Comparison of ENCODE assay signal across 8 cellular contexts in the genomic region with DNA sequence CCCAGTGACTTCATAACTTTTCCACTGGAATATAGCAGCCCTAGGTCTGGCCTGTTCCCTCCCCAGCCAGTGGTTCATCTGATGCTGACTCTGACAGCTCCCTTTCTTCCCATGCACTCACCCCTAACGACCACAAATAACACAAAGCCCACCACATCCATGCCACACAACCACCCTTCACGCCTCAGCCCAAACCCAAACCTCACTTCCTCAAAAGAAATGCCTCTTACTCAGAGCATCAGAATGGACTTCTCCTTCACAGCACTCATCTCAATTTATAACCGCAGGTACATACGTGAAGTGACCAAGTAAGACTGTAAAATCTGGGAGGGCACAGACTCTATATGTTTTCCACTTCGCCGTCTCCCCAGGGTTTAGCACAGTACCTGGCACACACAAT. TPM values are rescaled to one million over a fixed set of nuclear protein-coding genes. Genes with fewer than 3 reads are reported as not detected.
DNase-seq lines count a peak whose midpoint lies in the region; ATAC-seq, FAIRE-seq and TF ChIP-seq lines count a peak whose summit lies in the region.

No MANE protein-coding gene starts in this region.

- H3K36me3 ChIP-seq in DND-41 (ENCODE audit: insufficient read depth, low read length), result peaks cover 28% of the 10 kb centered on the region
- H3K36me3 ChIP-seq in astrocyte (ENCODE audit: insufficient read depth, low read length), result peaks cover 17% of the 10 kb centered on the region
- peaks cover 11 to 26% of the 10 kb centered on the region in 2 experiments for H3K36me3 ChIP-seq in mesenchymal stem cell (ENCODE audit: control insufficient read depth in 1 of 2, insufficient read depth in 2 of 2, low read depth in 1 of 2, low read length in 2 of 2)
- no peaks in the 10 kb centered on the region for H3K36me3 ChIP-seq in urinary bladder (ENCODE audit: insufficient read depth)

- H3K27ac ChIP-seq in DND-41 (ENCODE audit: low read length) (peak overlapping the region; percentile 42), astrocyte (ENCODE audit: low read depth, low read length) (peak overlapping the region; percentile 91), mesenchymal stem cell (ENCODE audit: low read length, poor library complexity, severe bottlenecking) (no peak overlapping the region), urinary bladder (ENCODE audit: low read depth) (no peak overlapping the region)

- H3K79me2 ChIP-seq in DND-41 (ENCODE audit: insufficient read depth, low read length) (peaks cover 34% of the 10 kb centered on the region), astrocyte (ENCODE audit: insufficient read depth, low read length) (peaks cover 30% of the 10 kb centered on the region)

- H3K23ac ChIP-seq in mesenchymal stem cell (ENCODE audit: low read length in 2 of 2), result no peak overlapping the region

- H3K9me3 ChIP-seq in DND-41 (ENCODE audit: insufficient read depth, low read length, severe bottlenecking) (no peaks in the 10 kb centered on the region), astrocyte (ENCODE audit: insufficient read depth, low read depth, low read length) (no peaks in the 10 kb centered on the region), mesenchymal stem cell (ENCODE audit: control insufficient read depth, low read length) (no peaks in the 10 kb centered on the region)

- peaks cover 21% of the 10 kb centered on the region for H3K79me1 ChIP-seq in mesenchymal stem cell (replicated peaks; ENCODE audit: low read length, poor library complexity, severe bottlenecking)

- TF ChIP-seq CTCF in DND-41 (IDR thresholded peaks at IDR 0.05; ENCODE audit: borderline replicate concordance, extremely low read depth, low read length, poor library complexity, severe bottlenecking), result no peak
- TF ChIP-seq CTCF in astrocyte (IDR thresholded peaks at IDR 0.05; ENCODE audit: insufficient read depth, low read depth, low read length), result no peak

- peak overlapping the region; percentile 93 for H3K4me3 Mint-ChIP-seq in astrocyte (ENCODE audit: unreplicated experiment)

- H2AFZ ChIP-seq in DND-41 (ENCODE audit: low read depth, low read length) (0 out of 2 replicates have a peak overlapping the region, but pooled peaks have one; percentile 80), astrocyte (ENCODE audit: low read depth, low read length) (no peak overlapping the region), mesenchymal stem cell (ENCODE audit: low read depth, low read length) (no peak overlapping the region)

- no peak for ATAC-seq in DND-41 (ENCODE audit: insufficient read depth, low read depth)

- peak overlapping the region; percentile 15 for H3K27ac Mint-ChIP-seq in astrocyte (ENCODE audit: unreplicated experiment)

- no peak overlapping the region for H3K18ac ChIP-seq in mesenchymal stem cell (ENCODE audit: low read depth in 1 of 2, low read length in 2 of 2)

- H3K4me1 Mint-ChIP-seq in astrocyte (ENCODE audit: low read depth, unreplicated experiment), result peaks cover 3% of the 10 kb centered on the region

- H3K4me2 ChIP-seq in DND-41 (ENCODE audit: insufficient read depth, low read length) (peak overlapping the region; percentile 81), astrocyte (ENCODE audit: low read length) (peak overlapping the region; percentile 93), mesenchymal stem cell (ENCODE audit: low read length, poor library complexity, severe bottlenecking) (peak overlapping the region; percentile 70)

- FAIRE-seq in astrocyte (lab: Jason Lieb, UNC), result no peak

- H2AK5ac ChIP-seq in mesenchymal stem cell (ENCODE audit: low read length, severe bottlenecking), result peak overlapping the region; percentile 25

- H3K36me3 Mint-ChIP-seq in astrocyte (ENCODE audit: low read depth, unreplicated experiment), result peaks cover 2% of the 10 kb centered on the region

- H2BK5ac ChIP-seq in mesenchymal stem cell (ENCODE audit: low read depth, low read length, poor library complexity, severe bottlenecking), result no peak overlapping the region

- no peak overlapping the region for H2BK15ac ChIP-seq in mesenchymal stem cell (ENCODE audit: low read depth, poor library complexity, severe bottlenecking)

- H4K8ac ChIP-seq in mesenchymal stem cell (ENCODE audit: low read length), result no peak overlapping the region

- WGBS in mesenchymal stem cell, result 54% methylated on average over 6 of the region's 6 CpGs
- 51% methylated on average over 6 of the region's 6 CpGs for WGBS in urinary bladder

- no peak overlapping the region for H3K14ac ChIP-seq in mesenchymal stem cell (ENCODE audit: low read length in 2 of 2)

- no peak overlapping the region for H4K91ac ChIP-seq in mesenchymal stem cell (ENCODE audit: low read length)

- H4K20me1 ChIP-seq in DND-41 (ENCODE audit: insufficient read depth, low read length) (peaks cover 6% of the 10 kb centered on the region), astrocyte (ENCODE audit: insufficient read depth, low read length) (peaks cover 11% of the 10 kb centered on the region)

- peak overlapping the region; percentile 72 to 85; a peak in 3 of 4 replicates for H3K4me3 ChIP-seq in DND-41 (ENCODE audit: low read depth in 1 of 2, low read length in 2 of 2)
- H3K4me3 ChIP-seq in astrocyte (ENCODE audit: insufficient read depth, low read depth, low read length), result peak overlapping the region; percentile 100
- H3K4me3 ChIP-seq in mesenchymal stem cell (ENCODE audit: insufficient read depth in 1 of 2, low read depth in 1 of 2, low read length in 2 of 2), result peak overlapping the region in 1 of 2 experiments; percentile 95
- peak overlapping the region; percentile 80 for H3K4me3 ChIP-seq in urinary bladder (ENCODE audit: low read depth, low read length)

- no peak overlapping the region for H2BK12ac ChIP-seq in mesenchymal stem cell (ENCODE audit: low read length in 2 of 2)

- DNase-seq in DND-41, result peak; percentile 54
- peak; percentile 29 for DNase-seq in NOMO-1 treated with dmso at 0.1 percent for 144 hours (lab: John Stamatoyannopoulos, UW; ENCODE audit: unreplicated experiment)
- peak; percentile 56 for DNase-seq in astrocyte (ENCODE audit: low read depth)
- peak; percentile 36 for DNase-seq in mesenchymal stem cell
- no peak for DNase-seq in NCI-H187 treated with DMSO at 0.1 percent for 48 hours (lab: John Stamatoyannopoulos, UW)
- DNase-seq in DMS53 treated with DMSO at 0.1 percent for 48 hours (lab: John Stamatoyannopoulos, UW; ENCODE audit: unreplicated experiment), result no peak
- DNase-seq in COR-L47 (lab: John Stamatoyannopoulos, UW), result no peak

- H3K4me1 ChIP-seq in DND-41 (ENCODE audit: insufficient read depth, low read length) (peaks cover 26% of the 10 kb centered on the region), astrocyte (ENCODE audit: insufficient read depth, low read length) (peaks cover 15% of the 10 kb centered on the region), mesenchymal stem cell (ENCODE audit: control insufficient read depth, insufficient read depth, low read depth, low read length) (peaks cover 10% of the 10 kb centered on the region), urinary bladder (ENCODE audit: insufficient read depth) (no peaks in the 10 kb centered on the region)

- H2BK120ac ChIP-seq in mesenchymal stem cell (ENCODE audit: low read depth, low read length), result no peak overlapping the region

- H3K9ac ChIP-seq in DND-41 (ENCODE audit: low read depth, low read length) (peak overlapping the region; percentile 67), astrocyte (ENCODE audit: low read length) (peak overlapping the region; percentile 98), mesenchymal stem cell (ENCODE audit: low read length) (peak overlapping the region; percentile 97)

- H3K4ac ChIP-seq in mesenchymal stem cell (ENCODE audit: low read depth in 1 of 2, low read length in 2 of 2), result peak overlapping the region in 1 of 2 experiments; percentile 24

- H3K27me3 Mint-ChIP-seq in astrocyte (ENCODE audit: low read depth, unreplicated experiment), result no peaks in the 10 kb centered on the region

- no peaks in the 10 kb centered on the region for H3K27me3 ChIP-seq in DND-41 (ENCODE audit: insufficient read depth, low read length, poor library complexity)
- H3K27me3 ChIP-seq in astrocyte (ENCODE audit: insufficient read depth, low read length), result no peaks in the 10 kb centered on the region
- H3K27me3 ChIP-seq in mesenchymal stem cell (ENCODE audit: control insufficient read depth in 1 of 2, insufficient read depth in 1 of 2, low read length in 2 of 2), result no peaks in the 10 kb centered on the region

- no peaks in the 10 kb centered on the region for H3K9me3 Mint-ChIP-seq in astrocyte (ENCODE audit: unreplicated experiment)

RNA-seq across cellular contexts. Expression of gene RBSN, which starts 1.1 kb away (rescaled TPM):
- total RNA-seq in astrocyte (19.6 and 20.3 TPM in 2 replicates), urinary bladder (34.5 TPM)
- 9.1 TPM for polyA plus RNA-seq in mesenchymal stem cell (2013, experiment 1 of 2)
- polyA plus RNA-seq in mesenchymal stem cell (2013, experiment 2 of 2), result 9.0 TPM
- polyA plus RNA-seq in urinary bladder, result 16.2 TPM

RNA-seq across cellular contexts. Expression of gene MRPS25, which starts 32.8 kb away (rescaled TPM):
- total RNA-seq in astrocyte (32.9 and 38.9 TPM in 2 replicates), urinary bladder (19.8 TPM)
- 18.8 TPM for polyA plus RNA-seq in mesenchymal stem cell (2013, experiment 1 of 2)
- 19.4 TPM for polyA plus RNA-seq in mesenchymal stem cell (2013, experiment 2 of 2)
- 48.4 TPM for polyA plus RNA-seq in urinary bladder

Comparison
In these comparisons a context has a peak if more than half of its experiments do, and no peak if none do; other contexts are left out.
1. DNase-seq: peak in DND-41 (single experiment), NOMO-1 treated with dmso at 0.1 percent for 144 hours (single experiment), astrocyte (single experiment) and mesenchymal stem cell (single experiment); none in NCI-H187 treated with DMSO at 0.1 percent for 48 hours (single experiment), DMS53 treated with DMSO at 0.1 percent for 48 hours (single experiment) and COR-L47 (single experiment).
2. H3K27ac ChIP-seq: peak in DND-41 (single experiment) and astrocyte (single experiment); none in mesenchymal stem cell (single experiment) and urinary bladder (single experiment).
3. Peak in every context shown above with its lines, with median percentiles within 50 percentile points of each other: H3K4me2 ChIP-seq and H3K9ac ChIP-seq.